Comparison of ENCODE assay signal across 28 cellular contexts in genomic region chr17:63561819-63562218, GRCh38. TPM values are rescaled to one million over a fixed set of nuclear protein-coding genes. Genes with fewer than 3 reads are reported as not detected.
"Had no signal": no experiment of that assay in that cellular context is flagged by ENCODE, and none has a peak within 500 bp of the region (broad histone marks: within the 10 kb centered on the region; RNA-seq: fewer than 3 reads in every experiment).

No MANE protein-coding gene starts in this region.

- ATAC-seq: activated CD8-positive, alpha-beta memory T cell treated with anti-CD3 and anti-CD28 coated beads, Interleukin-2, amount 10 ng/mL, durations not matched to agents 7 days and 5 days; activated T-helper 17 cell treated with anti-CD3 and anti-CD28 coated beads, Interleukin-2, amount 50 U/mL, for 72 hours; PC-3; SK-N-SH treated with all-trans-retinoic acid at 6 μM for 48 hours had no signal

- H3K27me3 Mint-ChIP-seq: activated CD8-positive, alpha-beta memory T cell treated with anti-CD3 and anti-CD28 coated beads, Interleukin-2, amount 10 ng/mL, durations not matched to agents 7 days and 5 days; activated naive CD8-positive, alpha-beta T cell; activated T-helper 17 cell treated with anti-CD3 and anti-CD28 coated beads, Interleukin-2, amount 50 U/mL, for 72 hours; central memory CD8-positive, alpha-beta T cell had no signal

- DNase-seq: activated CD4-positive, alpha-beta T cell treated with anti-CD3 and anti-CD28 coated beads for 4 hours; activated CD4-positive, alpha-beta T cell treated with anti-CD3 and anti-CD28 coated beads, Interleukin-2, amount 50 U/mL, for 4 hours; activated CD8-positive, alpha-beta memory T cell treated with anti-CD3 and anti-CD28 coated beads, Interleukin-2, amount 10 ng/mL, durations not matched to agents 7 days and 5 days; activated gamma-delta T cell; activated naive CD4-positive, alpha-beta T cell treated with anti-CD3 and anti-CD28 coated beads for 36 hours; activated T-cell treated with anti-CD3 and anti-CD28 coated beads, Interleukin-2, amount 50 U/mL, for 48 hours; amygdala; Karpas-422; MM.1S; NCI-H1105; NCI-H146; NCI-H187 treated with DMSO at 0.1 percent for 48 hours; NCI-H2081 treated with DMSO at 0.1 percent for 48 hours; NCI-H446; NCI-H524; PC-3; SHP77; SW 1271; WERI-Rb-1 had no signal

- H3K4me3 ChIP-seq: SJSA1 had no signal

- H3K4me1 ChIP-seq: SJSA1 had no signal

- H3K36me3 ChIP-seq: SJSA1 had no signal

- H3K9me3 ChIP-seq: SJSA1 had no signal

- H3K4me3 Mint-ChIP-seq: activated CD8-positive, alpha-beta memory T cell treated with anti-CD3 and anti-CD28 coated beads, Interleukin-2, amount 10 ng/mL, durations not matched to agents 7 days and 5 days; activated naive CD4-positive, alpha-beta T cell treated with anti-CD3 and anti-CD28 coated beads for 36 hours; activated naive CD8-positive, alpha-beta T cell; activated T-helper 17 cell treated with anti-CD3 and anti-CD28 coated beads, Interleukin-2, amount 50 U/mL, for 72 hours; brain; central memory CD8-positive, alpha-beta T cell had no signal

- H3K9me3 Mint-ChIP-seq: activated naive CD4-positive, alpha-beta T cell treated with anti-CD3 and anti-CD28 coated beads for 36 hours; activated T-helper 17 cell treated with anti-CD3 and anti-CD28 coated beads, Interleukin-2, amount 50 U/mL, for 72 hours; central memory CD8-positive, alpha-beta T cell had no signal

- H3K27me3 ChIP-seq: SJSA1 had no signal

- H3K27ac ChIP-seq: SJSA1, WERI-Rb-1 had no signal

- H3K27ac Mint-ChIP-seq: activated CD8-positive, alpha-beta memory T cell treated with anti-CD3 and anti-CD28 coated beads, Interleukin-2, amount 10 ng/mL, durations not matched to agents 7 days and 5 days; activated naive CD4-positive, alpha-beta T cell treated with anti-CD3 and anti-CD28 coated beads for 36 hours; activated naive CD8-positive, alpha-beta T cell had no signal

- FAIRE-seq: astrocyte, RCC 7860 had no signal

RNA-seq across cellular contexts. Expression of gene KCNH6, which starts 38.7 kb away (rescaled TPM):
- total RNA-seq: activated CD8-positive, alpha-beta memory T cell treated with anti-CD3 and anti-CD28 coated beads, Interleukin-2, amount 10 ng/mL, durations not matched to agents 7 days and 5 days; activated naive CD4-positive, alpha-beta T cell treated with anti-CD3 and anti-CD28 coated beads for 36 hours; astrocyte; PC-3; SJSA1; T-helper 2 cell treated with Interferon-gamma antibody and Interleukin-4, amounts not matched to agents 100 ng/mL and 5 ng/mL, for 36 hours had no signal
